In genomic region chr17:50478391-50479361, GRCh38 we compare ENCODE assay signal across 1 cellular context.
TF ChIP-seq lines count a peak whose summit lies in the region.

Gene RSAD1, plus strand, starts transcription at chr17:50478860. Its CDS starts 25 bp downstream, at chr17:50478885.

TF ChIP-seq in HEK293, 187 proteins besides CTCF, POLR2A, EP300 and RAD21 (continued from another document and continues in another):
- TF ChIP-seq ZNF707 (tag by site-specific recombination; IDR thresholded peaks at IDR 0.05) (no peak), ZNF426 (tag by site-specific recombination; IDR thresholded peaks at IDR 0.05) (no peak), ZNF398 (tag by site-specific recombination; IDR thresholded peaks at IDR 0.05) (no peak), IKZF3 (tag by site-specific recombination; IDR thresholded peaks at IDR 0.05) (peak; percentile 69), ZBTB49 (tag by site-specific recombination; IDR thresholded peaks at IDR 0.05; ENCODE audit: low read depth) (no peak), ZNF580 (tag by site-specific recombination; IDR thresholded peaks at IDR 0.05) (no peak), ZNF174 (tag by site-specific recombination; IDR thresholded peaks at IDR 0.05) (no peak), ZNF114 (tag by site-specific recombination; IDR thresholded peaks at IDR 0.05) (no peak), ZNF561 (tag by site-specific recombination; IDR thresholded peaks at IDR 0.05; ENCODE audit: borderline replicate concordance) (peak; percentile 95), ZNF292 (tag by site-specific recombination; IDR thresholded peaks at IDR 0.05; ENCODE audit: borderline replicate concordance, low read depth) (no peak), KLF1 (tag by site-specific recombination; IDR thresholded peaks at IDR 0.05) (peak; percentile 60; the same call in 1 of the 2 replicates), ZNF18 (tag by site-specific recombination; IDR thresholded peaks at IDR 0.05) (no peak), SP7 (tag by site-specific recombination; IDR thresholded peaks at IDR 0.05) (peak; percentile 40; the same call in 1 of the 2 replicates), ZBTB6 (tag by site-specific recombination; IDR thresholded peaks at IDR 0.05) (peak; percentile 57; the same call in 1 of the 2 replicates), AEBP2 (tag by site-specific recombination; IDR thresholded peaks at IDR 0.05; ENCODE audit: borderline replicate concordance) (no peak), ZNF830 (tag by site-specific recombination; IDR thresholded peaks at IDR 0.05; ENCODE audit: low read depth) (no peak), ZNF692 (tag by site-specific recombination; IDR thresholded peaks at IDR 0.05) (peak; percentile 52; the same call in 1 of the 2 replicates), YY1 (tag by site-specific recombination; IDR thresholded peaks at IDR 0.05) (peak; percentile 79; the same call in 1 of the 2 replicates), ZNF211 (tag by site-specific recombination; IDR thresholded peaks at IDR 0.05; ENCODE audit: low read depth) (no peak), ZNF16 (tag by site-specific recombination; IDR thresholded peaks at IDR 0.05; ENCODE audit: low read depth) (no peak), ZNF664 (tag by site-specific recombination; IDR thresholded peaks at IDR 0.05) (no peak), ZNF600 (tag by site-specific recombination; IDR thresholded peaks at IDR 0.05) (no peak; the same call in 1 of the 2 replicates), GLI2 (tag by site-specific recombination; IDR thresholded peaks at IDR 0.05; ENCODE audit: borderline replicate concordance, low read depth) (no peak), TSHZ1 (tag by site-specific recombination; IDR thresholded peaks at IDR 0.05; ENCODE audit: borderline replicate concordance) (no peak), KLF7 (tag by site-specific recombination; IDR thresholded peaks at IDR 0.05; ENCODE audit: borderline replicate concordance) (no peak), ZNF416 (tag by site-specific recombination; IDR thresholded peaks at IDR 0.05) (no peak), ZNF521 (tag by site-specific recombination; IDR thresholded peaks at IDR 0.05) (no peak), HOXD13 (CRISPR knock-in tag; IDR thresholded peaks at IDR 0.05; ENCODE audit: borderline replicate concordance) (no peak), BCL6B (tag by site-specific recombination; IDR thresholded peaks at IDR 0.05) (no peak), ELK4 (IDR thresholded peaks at IDR 0.05; ENCODE audit: borderline replicate concordance, low read depth, low read length) (no peak), ZNF248 (tag by site-specific recombination; IDR thresholded peaks at IDR 0.05) (no peak), ZNF610 (tag by site-specific recombination; IDR thresholded peaks at IDR 0.05; ENCODE audit: borderline replicate concordance) (no peak), ZNF221 (tag by site-specific recombination; IDR thresholded peaks at IDR 0.05; ENCODE audit: borderline replicate concordance) (no peak), ZSCAN18 (tag by site-specific recombination; IDR thresholded peaks at IDR 0.05) (no peak), ZNF184 (tag by site-specific recombination; IDR thresholded peaks at IDR 0.05) (peak; percentile 68; the same call in 1 of the 2 replicates), ZNF548 (tag by site-specific recombination; IDR thresholded peaks at IDR 0.05) (no peak), ZNF2 (tag by site-specific recombination; IDR thresholded peaks at IDR 0.05) (no peak), ZNF112 (tag by site-specific recombination; IDR thresholded peaks at IDR 0.05) (no peak), ZNF391 (tag by site-specific recombination; IDR thresholded peaks at IDR 0.05; ENCODE audit: borderline replicate concordance, low read depth) (no peak), ZFP69B (tag by site-specific recombination; IDR thresholded peaks at IDR 0.05) (no peak), ZNF26 (tag by site-specific recombination; IDR thresholded peaks at IDR 0.05) (no peak)
